6 cellular contexts compared by ENCODE assay signal in genomic region chr2:145422576-145422975, GRCh38.
"Had no signal": no experiment of that assay in that cellular context is flagged by ENCODE, and none has a peak within 500 bp of the region (broad histone marks: within the 10 kb centered on the region; RNA-seq: fewer than 3 reads in every experiment).

No MANE protein-coding gene starts in this region.

- H3K36me3 ChIP-seq: HAP-1 had no signal

- H3K9ac ChIP-seq: GM23248 had no signal

- H3K27ac ChIP-seq: GM23248 had no signal

- H2AFZ ChIP-seq: GM23248 had no signal

- H3K9me3 ChIP-seq: HAP-1 had no signal

- DNase-seq: GOT3, H7 had no signal

- H3K4me3 ChIP-seq: GM23248, HAP-1 had no signal

- ATAC-seq: HCT116 had no signal

- FAIRE-seq: HTR-8/SVneo had no signal
